In genomic region chr5:154653764-154654483, GRCh38 we compare ENCODE assay signal across 11 cellular contexts.
DNase-seq lines count a peak whose midpoint lies in the region; ATAC-seq and TF ChIP-seq lines count a peak whose summit lies in the region.
"Had no signal": no experiment of that assay in that cellular context is flagged by ENCODE, and none has a peak within 500 bp of the region (broad histone marks: within the 10 kb centered on the region; RNA-seq: fewer than 3 reads in every experiment).

No MANE protein-coding gene starts in this region.

- peaks cover 7% of the 10 kb centered on the region for H3K4me1 Mint-ChIP-seq in nephron progenitor cell

- H3K27me3 Mint-ChIP-seq in nephron progenitor cell (ENCODE audit: low read depth, poor library complexity) = peaks cover 5% of the 10 kb centered on the region

- no peaks in the 10 kb centered on the region for H3K36me3 ChIP-seq in BE2C

- no peaks in the 10 kb centered on the region for H3K27me3 ChIP-seq in BE2C
- no peaks in the 10 kb centered on the region for H3K27me3 ChIP-seq in foreskin keratinocyte

- TF ChIP-seq CTCF in BE2C (IDR thresholded peaks at IDR 0.05; ENCODE audit: low read depth, low read length) (no peak), foreskin keratinocyte (conservative IDR thresholded peaks at IDR 0.05) (no peak), nephron progenitor cell (IDR thresholded peaks at IDR 0.05) (no peak)

- peak overlapping the region; percentile 64 for H3K27ac Mint-ChIP-seq in nephron progenitor cell

- ATAC-seq in foreskin keratinocyte (peak; percentile 13), GM21528 (IDR thresholded peaks at IDR 0.05; ENCODE audit: low FRiP score, unreplicated experiment) (no peak), HG02623 (IDR thresholded peaks at IDR 0.05; ENCODE audit: unreplicated experiment) (no peak)

- no peaks in the 10 kb centered on the region for H3K9me3 ChIP-seq in BE2C

- H3K9me3 Mint-ChIP-seq in nephron progenitor cell = no peaks in the 10 kb centered on the region

- no peak overlapping the region for H3K4me3 Mint-ChIP-seq in nephron progenitor cell

- peaks cover 10% of the 10 kb centered on the region for H3K4me1 ChIP-seq in BE2C
- no peaks in the 10 kb centered on the region for H3K4me1 ChIP-seq in foreskin keratinocyte

- H3K4me3 ChIP-seq in BE2C (ENCODE audit: low read depth, low read length) = peak overlapping the region; percentile 44

- H3K27ac ChIP-seq in foreskin keratinocyte = no peak overlapping the region

- H3K36me3 Mint-ChIP-seq in nephron progenitor cell (ENCODE audit: low read depth) = no peaks in the 10 kb centered on the region

- peak; percentile 93 for DNase-seq in BE2C
- peak; percentile 58 for DNase-seq in SK-N-DZ (ENCODE audit: low spot score)
- no peak for DNase-seq in foreskin keratinocyte
- no peak for DNase-seq in nephron progenitor cell
- no peak for DNase-seq in SIG-M5 (lab: John Stamatoyannopoulos, UW)
- no peak for DNase-seq in NCI-H510A treated with DMSO at 0.1 percent for 48 hours (lab: John Stamatoyannopoulos, UW)
- DNase-seq: NCI-H1436 treated with DMSO at 0.1 percent for 48 hours; stimulated activated CD4-positive, alpha-beta T cell treated with anti-CD3 and anti-CD28 coated beads, Interleukin-2, amount 100 ng/mL, for 24 hours; T-helper 9 cell had no signal

Comparison
In these comparisons a context has a peak if more than half of its experiments do, and no peak if none do; other contexts are left out.
1. DNase-seq: peak in BE2C (single experiment) and SK-N-DZ (single experiment); none in foreskin keratinocyte (0 of 2), nephron progenitor cell (single experiment), SIG-M5 (single experiment) and NCI-H510A treated with DMSO at 0.1 percent for 48 hours (single experiment).